ENCODE assay signal across 26 cellular contexts in the genomic region with DNA sequence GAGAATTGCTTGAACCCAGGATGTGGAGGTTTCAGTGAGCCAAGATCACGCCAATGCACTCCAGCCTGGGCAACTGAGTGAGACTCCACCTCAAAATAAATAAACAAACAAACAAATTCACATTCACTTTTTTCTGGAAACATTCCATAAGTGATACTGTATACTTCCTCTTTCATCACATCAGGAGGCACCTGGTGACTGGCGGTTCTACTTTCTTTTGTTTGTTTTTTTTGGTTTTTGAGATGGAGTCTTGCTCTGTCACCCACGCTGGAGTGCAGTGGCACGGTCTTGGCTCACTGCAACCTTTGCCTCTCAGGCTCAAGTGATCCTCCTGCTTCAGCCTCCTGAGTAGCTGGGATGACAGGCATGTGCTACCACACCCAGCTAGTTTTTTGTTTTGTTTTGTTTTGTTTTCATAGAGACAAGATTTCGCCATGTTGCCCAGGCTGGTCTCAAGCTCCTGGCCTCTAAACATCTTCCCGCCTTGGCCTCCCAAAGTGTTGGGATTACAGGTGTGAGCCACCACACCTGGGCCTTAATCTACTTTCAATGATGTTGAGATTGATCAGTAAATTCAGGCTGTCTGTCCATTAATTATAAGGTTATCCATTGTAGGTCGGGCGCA. TPM values are rescaled to one million over a fixed set of nuclear protein-coding genes. Genes with fewer than 3 reads are reported as not detected.
DNase-seq lines count a peak whose midpoint lies in the region; ATAC-seq, FAIRE-seq and TF ChIP-seq lines count a peak whose summit lies in the region.
"Had no signal": no experiment of that assay in that cellular context is flagged by ENCODE, and none has a peak within 500 bp of the region (broad histone marks: within the 10 kb centered on the region; RNA-seq: fewer than 3 reads in every experiment).

No MANE protein-coding gene starts in this region.

- peaks cover 14% of the 10 kb centered on the region for H3F3A ChIP-seq in DOHH2 (ENCODE audit: control insufficient read depth, insufficient read depth)

- peaks cover 30% of the 10 kb centered on the region for H3K27me3 ChIP-seq in BLaER1
- H3K27me3 ChIP-seq in DOHH2 (ENCODE audit: control insufficient read depth, low read length): peaks cover 22% of the 10 kb centered on the region
- H3K27me3 ChIP-seq in small intestine (ENCODE audit: control insufficient read depth in 2 of 2, insufficient read depth in 2 of 2, low read length in 2 of 2): peaks cover 0 to 10% of the 10 kb centered on the region in 2 donors

- peak overlapping the region; percentile 28; the same call in 1 of the 2 replicates for H3K4me2 ChIP-seq in BLaER1
- 0 out of 2 replicates have a peak overlapping the region, but pooled peaks have one; percentile 10 for H3K4me2 ChIP-seq in DOHH2 (ENCODE audit: low read length)
- no peak overlapping the region for H3K4me2 ChIP-seq in OCI-LY7 (ENCODE audit: low read length)
- H3K4me2 ChIP-seq: A549 had no signal

- CTCF ChIA-PET in OCI-LY7 (lab: Charles Lee; ENCODE audit: unreplicated experiment): interaction anchor here (0.9 kb wide), 1 partner anchor 28 kb away, joined by 4 read pairs; no protein-coding TSS in a partner anchor

- no peaks in the 10 kb centered on the region for H3K9me3 Mint-ChIP-seq in memory B cell
- H3K9me3 Mint-ChIP-seq: CD8-positive, alpha-beta T cell; H9; HFFc6 had no signal

- peak; percentile 27 for DNase-seq in OCI-LY7 (ENCODE audit: low spot score)
- DNase-seq in memory B cell (ENCODE audit: low spot score in 2 of 2): no peak
- no peak for DNase-seq in stimulated activated CD4-positive, alpha-beta T cell treated with anti-CD3 and anti-CD28 coated beads, Interleukin-4, amount 100 ng/mL, for 24 hours
- DNase-seq in GM12892 (ENCODE audit: insufficient read length): no peak
- no peak for DNase-seq in small intestine
- DNase-seq: 8988T; ACHN; AML-193; BE2C; Caco-2; CD4-positive, CD25-positive, alpha-beta regulatory T cell; CD8-positive, alpha-beta T cell; DMS153; DMS79 treated with DMSO at 0.1 percent for 48 hours; GM23248; H9; HFFc6 had no signal

- POLR2A ChIA-PET in OCI-LY7 (lab: Charles Lee): no interaction called here

- no TSS peak for BruUV-seq in OCI-LY7 (replicated peaks; lab: Mats Ljungman, UMichigan)

- no peak overlapping the region for H3K4me3 Mint-ChIP-seq in memory B cell
- H3K4me3 Mint-ChIP-seq: CD4-positive, CD25-positive, alpha-beta regulatory T cell; CD8-positive, alpha-beta T cell; H9; HFFc6 had no signal

- WGBS in small intestine, 3 donors: 53 to 75% (median 62%) methylated on average over 8 of the region's 8 CpGs

- peaks cover 20% of the 10 kb centered on the region for H3K27me3 Mint-ChIP-seq in memory B cell

- FAIRE-seq in GM12892 (lab: Jason Lieb, UNC) (no peak), small intestine (lab: Jason Lieb, UNC) (no peak)
- FAIRE-seq: A549, G401.6, GM19239, H1 had no signal

- intact Hi-C loops in OCI-LY7 (cut with micrococcal nuclease; ENCODE audit: unreplicated experiment): loop anchor here (5.0 kb wide), 2 partner anchors 97 to 248 kb away; a partner anchor contains a TSS

- peaks cover 10% of the 10 kb centered on the region for H4K20me1 ChIP-seq in BLaER1
- no peaks in the 10 kb centered on the region for H4K20me1 ChIP-seq in DOHH2 (ENCODE audit: control insufficient read depth, insufficient read depth, low read depth, low read length)
- H4K20me1 ChIP-seq in OCI-LY7 (ENCODE audit: insufficient read depth, low read length): no peaks in the 10 kb centered on the region

- no peaks in the 10 kb centered on the region for H3K36me3 Mint-ChIP-seq in memory B cell
- H3K36me3 Mint-ChIP-seq: CD4-positive, CD25-positive, alpha-beta regulatory T cell; CD8-positive, alpha-beta T cell had no signal

- H3K4me1 ChIP-seq in BLaER1 (peaks cover 31% of the 10 kb centered on the region), DOHH2 (ENCODE audit: control insufficient read depth, low read length) (peaks cover 54% of the 10 kb centered on the region), OCI-LY7 (ENCODE audit: insufficient read depth, low read length, poor library complexity, severe bottlenecking) (peaks cover 23% of the 10 kb centered on the region), small intestine (ENCODE audit: control insufficient read depth in 2 of 2, insufficient read depth in 1 of 2, low read depth in 1 of 2, low read length in 1 of 2) (peaks cover 0 to 5% of the 10 kb centered on the region in 2 donors)

- H3K9ac ChIP-seq in BLaER1: no peak overlapping the region
- H3K9ac ChIP-seq: GM23248 had no signal

- TF ChIP-seq CTCF in DOHH2 (IDR thresholded peaks at IDR 0.05; ENCODE audit: low read depth, low read length, poor library complexity, severe bottlenecking): no peak
- no peak for TF ChIP-seq CTCF in OCI-LY7 (conservative IDR thresholded peaks at IDR 0.05; ENCODE audit: low read length)

- H3K27ac ChIP-seq in BLaER1 (no peak overlapping the region), DOHH2 (ENCODE audit: low read depth, low read length) (no peak overlapping the region), OCI-LY7 (ENCODE audit: low read depth, low read length, poor library complexity, severe bottlenecking) (no peak overlapping the region), small intestine (ENCODE audit: low read depth in 1 of 2, low read length in 1 of 2) (no peak overlapping the region)
- H3K27ac ChIP-seq: A549, C4-2B, GM23248 had no signal

- H3K4me3 ChIP-seq in BLaER1 (no peak overlapping the region), DOHH2 (ENCODE audit: low read length) (no peak overlapping the region), OCI-LY7 (ENCODE audit: low read depth, low read length, poor library complexity, severe bottlenecking) (no peak overlapping the region), small intestine (ENCODE audit: low read depth in 1 of 2, low read length in 2 of 2) (no peak overlapping the region)
- H3K4me3 ChIP-seq: A549, GM23248 had no signal

- H3K9me2 ChIP-seq in DOHH2 (replicated peaks; ENCODE audit: control insufficient read depth, low read length): no peaks in the 10 kb centered on the region
- H3K9me2 ChIP-seq in OCI-LY7 (ENCODE audit: insufficient read depth, low read length): no peaks in the 10 kb centered on the region

- H3K79me2 ChIP-seq in DOHH2 (ENCODE audit: control insufficient read depth, low read length) (no peaks in the 10 kb centered on the region), OCI-LY7 (ENCODE audit: insufficient read depth, low read depth, low read length) (no peaks in the 10 kb centered on the region)

- H2AFZ ChIP-seq in OCI-LY7 (ENCODE audit: low read length): no peak overlapping the region
- H2AFZ ChIP-seq: GM23248 had no signal

- ATAC-seq in memory B cell (ENCODE audit: low read depth) (peak; percentile 37), HG03378 (IDR thresholded peaks at IDR 0.05; ENCODE audit: unreplicated experiment) (no peak)
- ATAC-seq: A549; CD8-positive, alpha-beta T cell; HCT116 had no signal

- H3K36me3 ChIP-seq in BLaER1: no peaks in the 10 kb centered on the region
- no peaks in the 10 kb centered on the region for H3K36me3 ChIP-seq in DOHH2 (ENCODE audit: control insufficient read depth, low read length)
- no peaks in the 10 kb centered on the region for H3K36me3 ChIP-seq in OCI-LY7 (ENCODE audit: insufficient read depth, low read length)
- H3K36me3 ChIP-seq in small intestine (ENCODE audit: control insufficient read depth in 2 of 2, insufficient read depth in 2 of 2, low read length in 2 of 2): no peaks in the 10 kb centered on the region
- H3K36me3 ChIP-seq: BE2C had no signal

- peaks cover 3% of the 10 kb centered on the region for H3K4me1 Mint-ChIP-seq in memory B cell

- no peak for TF ChIP-seq POLR2A in GM12892 (IDR thresholded peaks at IDR 0.05; ENCODE audit: low read depth, low read length)

- H3K9me3 ChIP-seq in BLaER1: no peaks in the 10 kb centered on the region
- no peaks in the 10 kb centered on the region for H3K9me3 ChIP-seq in DOHH2 (ENCODE audit: control insufficient read depth, insufficient read depth, low read length)
- H3K9me3 ChIP-seq in OCI-LY7 (ENCODE audit: low read length): no peaks in the 10 kb centered on the region
- H3K9me3 ChIP-seq in small intestine (ENCODE audit: control insufficient read depth, low read depth): no peaks in the 10 kb centered on the region
- H3K9me3 ChIP-seq: A549, BE2C, Caco-2 had no signal

- H3K27ac Mint-ChIP-seq in memory B cell: no peak overlapping the region
- H3K27ac Mint-ChIP-seq: CD8-positive, alpha-beta T cell; H9; HFFc6 had no signal

RNA-seq across cellular contexts. Expression of a gene that starts 10.7 kb away (rescaled TPM):
- 0.41 and 0.62 TPM in 2 replicates for total RNA-seq in OCI-LY7 (2014; rRNA removed; shearing (Covaris generic))
- 1.1 and 1.4 TPM in 2 replicates for total RNA-seq in OCI-LY7 (2022)
- not detected for polyA plus RNA-seq in GM12892 (2012; ENCODE audit: missing spikeins)
- polyA plus RNA-seq in small intestine: 10 to 100 TPM in 2 of 3 donors, under 1 TPM in 1; 0.82 to 25.9 (median 12.5) TPM
- total RNA-seq: Caco-2; CD4-positive, CD25-positive, alpha-beta regulatory T cell; GM23248; HFFc6 had no signal
- polyA plus RNA-seq: CD4-positive, CD25-positive, alpha-beta regulatory T cell; GM23248 had no signal

RNA-seq across cellular contexts. Expression of a gene that starts 12.0 kb away (rescaled TPM):
- 0.44 TPM in 1 of 2 replicates, not detected in the other for total RNA-seq in OCI-LY7 (2014; rRNA removed; shearing (Covaris generic))
- total RNA-seq in OCI-LY7 (2022): not detected in 2 replicates
- polyA plus RNA-seq in GM12892 (2012; ENCODE audit: missing spikeins): 0.36 TPM
- polyA plus RNA-seq in small intestine: under 1 TPM in 1 of 3 donors, not detected in 2; 0.36 TPM
- total RNA-seq: Caco-2; CD4-positive, CD25-positive, alpha-beta regulatory T cell; CD8-positive, alpha-beta T cell; GM23248; HFFc6 had no signal
- polyA plus RNA-seq: A549; CD4-positive, CD25-positive, alpha-beta regulatory T cell; GM23248 had no signal

RNA-seq across cellular contexts. Expression of a gene that starts 28.7 kb away (rescaled TPM):
- 33.3 and 40.9 TPM in 2 replicates for total RNA-seq in OCI-LY7 (2014; rRNA removed; shearing (Covaris generic))
- 38.5 and 51.6 TPM in 2 replicates for total RNA-seq in OCI-LY7 (2022)
- 42.9 TPM for polyA plus RNA-seq in GM12892 (2012; ENCODE audit: missing spikeins)
- 10 to 100 TPM in 2 of 3 donors, 1 to 10 TPM in 1; 8.9 to 31.0 (median 11.1) TPM for polyA plus RNA-seq in small intestine

RNA-seq across cellular contexts. Expression of a gene that starts 38.4 kb away (rescaled TPM):
- total RNA-seq in OCI-LY7 (2014; rRNA removed; shearing (Covaris generic)): 71.6 and 81.5 TPM in 2 replicates
- total RNA-seq in OCI-LY7 (2022): 56.1 and 61.1 TPM in 2 replicates
- 57.6 TPM for polyA plus RNA-seq in GM12892 (2012; ENCODE audit: missing spikeins)
- 100 to 1,000 TPM in 1 of 3 donors, 10 to 100 TPM in 2; 94.2 to 105 (median 94.5) TPM for polyA plus RNA-seq in small intestine

RNA-seq across cellular contexts. Expression of a gene that starts 47.3 kb away (rescaled TPM):
- total RNA-seq in OCI-LY7 (2014; rRNA removed; shearing (Covaris generic)): not detected in 2 replicates
- total RNA-seq in OCI-LY7 (2022): not detected in 2 replicates
- not detected for polyA plus RNA-seq in GM12892 (2012; ENCODE audit: missing spikeins)
- 10 to 100 TPM in 1 of 3 donors, 1 to 10 TPM in 1, under 1 TPM in 1; 0.22 to 11.8 (median 1.1) TPM for polyA plus RNA-seq in small intestine
- total RNA-seq: CD8-positive, alpha-beta T cell had no signal
- polyA plus RNA-seq: CD4-positive, CD25-positive, alpha-beta regulatory T cell had no signal
